In genomic region chr7:32490127-32490796, GRCh38 we compare ENCODE assay signal across 8 cellular contexts. TPM values are rescaled to one million over a fixed set of nuclear protein-coding genes. Genes with fewer than 3 reads are reported as not detected.
A peak's percentile ranks its signal among the peaks of the same experiment; 100 is the strongest.
DNase-seq lines count a peak whose midpoint lies in the region; ATAC-seq and TF ChIP-seq lines count a peak whose summit lies in the region.

LSM5 (minus strand) TSS chr7:32490380; CDS start chr7:32490365, 15 bp downstream.

- 0 to 1% methylated on average over 37 to 38 of the region's 38 CpGs for WGBS in lower leg skin, 2 donors

- no peak for TF ChIP-seq POLR2A in lower leg skin (IDR thresholded peaks at IDR 0.05)

- TF ChIP-seq CTCF in dorsolateral prefrontal cortex (IDR thresholded peaks at IDR 0.05 in 54 of 56, conservative IDR thresholded peaks at IDR 0.05 in 2 of 56; ENCODE audit: low read depth in 1 of 56, partially characterized antibody in 56 of 56) = peak in 2 of 56 donors; percentile 4 to 13
- TF ChIP-seq CTCF in lower leg skin (IDR thresholded peaks at IDR 0.05) = no peak

- ATAC-seq in GM19397 (IDR thresholded peaks at IDR 0.05; ENCODE audit: unreplicated experiment) (peak; percentile 89), HG03571 (IDR thresholded peaks at IDR 0.05; ENCODE audit: unreplicated experiment) (peak; percentile 89)

- intact Hi-C loops in dorsolateral prefrontal cortex (cut with DNase I) (loop anchor here (5.0 to 10.0 kb wide), 2 partner anchors 567 to 575 kb away; partner anchors contain the start of gene NT5C3A (in 1 of the 2)), lower leg skin (cut with DNase I; ENCODE audit: low total_unique reads) (no loop called here)

- H3K4me3 ChIP-seq in dorsolateral prefrontal cortex (peak within 1 kb of the TSS; percentile 62 to 96 (median 86)), lower leg skin (ENCODE audit: low read depth, poor library complexity, severe bottlenecking) (peak within 1 kb of the TSS; percentile 76)

- peak within 1 kb of the TSS; percentile 7 to 96 (median 88) for H3K27ac ChIP-seq in dorsolateral prefrontal cortex

- no peaks in the 10 kb centered on the region for H3K27me3 ChIP-seq in dorsolateral prefrontal cortex

- DNase-seq in C1 segment of cervical spinal cord (lab: John Stamatoyannopoulos, UW) (peak; percentile 9 to 89 (median 80)), NCI-H82 (lab: John Stamatoyannopoulos, UW) (peak; percentile 96), dorsolateral prefrontal cortex (peak; percentile 79 to 92 (median 90)), lower leg skin (ENCODE audit: low spot score in 2 of 2) (peak; percentile 90 to 97)
- peak; percentile 86 to 90 for DNase-seq in activated CD4-positive, alpha-beta T cell treated with anti-CD3 and anti-CD28 coated beads, Interleukin-2, amount 50 U/mL, for 48 hours
- peak; percentile 75 to 86 for DNase-seq in stimulated activated CD4-positive, alpha-beta T cell treated with anti-CD3 and anti-CD28 coated beads, Interleukin-4, amount 100 ng/mL, for 48 hours (ENCODE audit: low read depth in 2 of 2)

RNA-seq across cellular contexts. Expression of gene LSM5, which starts in this region (rescaled TPM):
- total RNA-seq in dorsolateral prefrontal cortex (10 to 100 TPM; 16.7 to 34.2 (median 24.6) TPM), lower leg skin (10 to 100 TPM; 10.7 to 15.0 (median 12.4) TPM)

Comparison
In these comparisons a context has a peak if more than half of its experiments do, and no peak if none do; other contexts are left out.
1. Peak in every context shown above with its lines: DNase-seq, ATAC-seq, H3K4me3 ChIP-seq and H3K27ac ChIP-seq.